ENCODE assay signal across 18 cellular contexts in genomic region chr10:125926247-125926646, GRCh38. TPM values are rescaled to one million over a fixed set of nuclear protein-coding genes. Genes with fewer than 3 reads are reported as not detected.
"Had no signal": no experiment of that assay in that cellular context is flagged by ENCODE, and none has a peak within 500 bp of the region (broad histone marks: within the 10 kb centered on the region; RNA-seq: fewer than 3 reads in every experiment).

No MANE protein-coding gene starts in this region.

- H3K27me3 ChIP-seq: breast epithelium, colonic mucosa, ovary, spleen had no signal

- DNase-seq: activated CD4-positive, alpha-beta T cell treated with anti-CD3 and anti-CD28 coated beads, Interleukin-2, amount 50 U/mL, for 4 hours; activated CD8-positive, alpha-beta memory T cell treated with anti-CD3 and anti-CD28 coated beads, Interleukin-2, amount 50 U/mL, for 48 hours; activated naive CD4-positive, alpha-beta T cell treated with Interleukin-2 at 50 U/mL for 16 hours; activated naive CD8-positive, alpha-beta T cell treated with anti-CD3 and anti-CD28 coated beads for 36 hours; activated T-cell treated with anti-CD3 and anti-CD28 coated beads, Interleukin-2, amount 50 U/mL, for 4 hours; colonic mucosa; natural killer cell; ovary; spleen; stimulated activated CD4-positive, alpha-beta T cell treated with anti-CD3 and anti-CD28 coated beads, Interleukin-4, amount 100 ng/mL, for 1 hour; stimulated activated naive CD4-positive, alpha-beta T cell treated with Interleukin-2 at 50 U/mL for 16 hours; T-helper 1 cell had no signal

- H3K4me3 ChIP-seq: breast epithelium, colonic mucosa, ovary, prostate gland, spleen had no signal

- H3K27ac ChIP-seq: breast epithelium, colonic mucosa, epithelial cell of prostate, ovary, prostate gland, spleen had no signal

- ATAC-seq: activated T-cell treated with anti-CD3 and anti-CD28 coated beads, Interleukin-2, amount 50 U/mL, for 4 hours; natural killer cell; WTC11 had no signal

- FAIRE-seq: keratinocyte had no signal

RNA-seq across cellular contexts. Expression of gene FANK1, which starts 29.9 kb away (rescaled TPM):
- total RNA-seq: activated T-helper 2 cell treated with anti-CD3 and anti-CD28 coated beads, Interferon-gamma antibody, Interleukin-2, Interleukin-4, amounts not matched to agents 10 μg/mL and 5 μg/mL and 100 μg/mL, durations not matched to agents 14 hours and 24 hours and 36 hours; natural killer cell had no signal
